9 cellular contexts compared by ENCODE assay signal in genomic region chr1:229221106-229222019, GRCh38. TPM values are rescaled to one million over a fixed set of nuclear protein-coding genes. Genes with fewer than 3 reads are reported as not detected.
DNase-seq lines count a peak whose midpoint lies in the region; ATAC-seq and TF ChIP-seq lines count a peak whose summit lies in the region.
"Had no signal": no experiment of that assay in that cellular context is flagged by ENCODE, and none has a peak within 500 bp of the region (broad histone marks: within the 10 kb centered on the region; RNA-seq: fewer than 3 reads in every experiment).

No MANE protein-coding gene starts in this region.

- H2AFZ ChIP-seq in smooth muscle cell (ENCODE audit: low read depth): no peak overlapping the region

- H3K36me3 Mint-ChIP-seq in osteocyte (ENCODE audit: unreplicated experiment): no peaks in the 10 kb centered on the region

- no peak overlapping the region for H3K9ac ChIP-seq in smooth muscle cell (ENCODE audit: low read depth)

- no peaks in the 10 kb centered on the region for H3K9me3 ChIP-seq in smooth muscle cell (replicated peaks; ENCODE audit: low read depth)

- TF ChIP-seq CTCF in coronary artery (IDR thresholded peaks at IDR 0.05) (no peak), smooth muscle cell (IDR thresholded peaks at IDR 0.05; ENCODE audit: borderline replicate concordance, insufficient read depth, poor library complexity, severe bottlenecking) (no peak), osteocyte (IDR thresholded peaks at IDR 0.05) (no peak)

- H3K4me3 Mint-ChIP-seq in osteocyte (ENCODE audit: unreplicated experiment): no peak overlapping the region

- H3K27ac ChIP-seq in coronary artery (peak overlapping the region; percentile 18 to 78), smooth muscle cell (ENCODE audit: low read depth) (peak overlapping the region; percentile 48)

- H3K9me3 Mint-ChIP-seq in osteocyte (ENCODE audit: unreplicated experiment): no peaks in the 10 kb centered on the region

- H3K4me2 ChIP-seq in smooth muscle cell: no peak overlapping the region

- H3K27me3 ChIP-seq in smooth muscle cell (ENCODE audit: low read depth): no peaks in the 10 kb centered on the region

- WGBS in smooth muscle cell (ENCODE audit: low lambda C conversion rate): 52% methylated on average over 7 of the region's 7 CpGs

- H3F3A ChIP-seq in smooth muscle cell (ENCODE audit: low read depth): peaks cover 4% of the 10 kb centered on the region

- no peak overlapping the region for H3K27ac Mint-ChIP-seq in osteocyte (ENCODE audit: unreplicated experiment)

- peak; percentile 68 for DNase-seq in Jurkat, Clone E6-1 (ENCODE audit: low read depth, low spot score)
- DNase-seq in NCI-H446 treated with DMSO at 0.1 percent for 48 hours (lab: John Stamatoyannopoulos, UW): peak; percentile 56
- no peak for DNase-seq in coronary artery (ENCODE audit: low spot score)
- DNase-seq in smooth muscle cell (lab: John Stamatoyannopoulos, UW; ENCODE audit: unreplicated experiment): no peak
- DNase-seq in osteocyte (ENCODE audit: extremely low spot score, unreplicated experiment): no peak
- DNase-seq: anterior cingulate cortex had no signal

- H3K4me3 ChIP-seq in Jurkat, Clone E6-1 (ENCODE audit: low read length): no peak overlapping the region
- H3K4me3 ChIP-seq in coronary artery (peak overlapping the region; percentile 14), smooth muscle cell (no peak overlapping the region)

- ATAC-seq in GM21723 (IDR thresholded peaks at IDR 0.05; ENCODE audit: unreplicated experiment) (no peak), GM18907 (IDR thresholded peaks at IDR 0.05; ENCODE audit: unreplicated experiment) (no peak), HG03097 (IDR thresholded peaks at IDR 0.05; ENCODE audit: low FRiP score, unreplicated experiment) (no peak)

- H3K27me3 Mint-ChIP-seq in osteocyte (ENCODE audit: unreplicated experiment): peaks cover 32% of the 10 kb centered on the region

- H3K79me2 ChIP-seq in smooth muscle cell (ENCODE audit: low read depth): no peaks in the 10 kb centered on the region

- H4K20me1 ChIP-seq in smooth muscle cell (ENCODE audit: low read depth): no peaks in the 10 kb centered on the region

- H3K36me3 ChIP-seq in smooth muscle cell (ENCODE audit: low read depth): no peaks in the 10 kb centered on the region

- H3K4me1 ChIP-seq in smooth muscle cell (ENCODE audit: low read depth): no peaks in the 10 kb centered on the region

- H3K4me1 Mint-ChIP-seq in osteocyte (ENCODE audit: unreplicated experiment): no peaks in the 10 kb centered on the region

RNA-seq across cellular contexts. Expression of gene RAB4A, which starts 49.5 kb away (rescaled TPM):
- 44.2 TPM for polyA plus RNA-seq in Jurkat, Clone E6-1 (2012; ENCODE audit: insufficient read depth, insufficient read length)
- total RNA-seq in smooth muscle cell (25.1 and 43.9 TPM in 2 replicates), osteocyte (51.9 and 53.1 TPM in 2 replicates)
- polyA plus RNA-seq in smooth muscle cell: 46.6 and 52.7 TPM in 2 replicates

Comparison
In these comparisons a context has a peak if more than half of its experiments do, and no peak if none do; other contexts are left out.
1. DNase-seq: peak in Jurkat, Clone E6-1 (single experiment) and NCI-H446 treated with DMSO at 0.1 percent for 48 hours (single experiment); none in coronary artery (single experiment), smooth muscle cell (single experiment) and osteocyte (single experiment).